Comparison of ENCODE assay signal across 8 cellular contexts in the genomic region with DNA sequence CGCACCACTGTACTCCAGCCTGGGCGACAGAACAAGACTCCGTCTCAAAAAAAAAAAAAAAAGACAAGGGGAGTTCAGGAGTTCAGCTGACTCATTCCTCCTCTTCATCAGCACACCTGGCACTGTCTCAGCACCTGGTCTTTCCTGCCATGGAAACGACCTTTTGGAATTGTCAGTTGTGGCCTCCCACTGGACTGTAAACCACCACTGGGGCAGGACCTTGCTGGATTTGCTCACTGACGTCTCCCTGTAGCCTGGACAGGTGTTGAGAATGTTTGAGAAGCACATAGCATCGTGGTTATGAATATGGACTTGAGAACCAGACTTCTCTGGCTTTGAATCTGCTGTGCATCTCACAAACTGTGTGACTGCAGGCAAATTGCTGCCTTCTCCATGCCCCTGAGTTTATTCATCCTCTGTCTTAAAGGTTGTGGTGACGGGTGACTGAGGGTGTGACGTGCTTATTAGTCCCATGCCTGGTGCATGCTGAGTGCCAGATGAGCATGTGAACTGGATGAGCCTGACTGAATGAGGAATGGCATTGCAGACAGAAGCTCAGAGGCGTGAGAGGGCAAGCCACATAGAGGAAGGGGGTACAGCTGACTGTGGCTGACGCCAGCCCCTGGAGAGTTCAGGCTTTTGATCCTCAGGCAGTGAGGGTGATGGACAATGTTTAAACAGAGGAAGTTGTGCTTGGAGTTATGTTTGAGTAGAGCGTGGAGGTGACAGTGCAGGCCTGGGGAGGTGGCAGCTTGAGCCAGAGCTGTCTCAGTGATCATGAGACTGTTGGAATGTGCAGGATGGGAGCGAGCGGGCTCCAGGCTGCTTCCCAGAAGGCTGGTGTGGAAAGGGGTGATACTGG. TPM values are rescaled to one million over a fixed set of nuclear protein-coding genes. Genes with fewer than 3 reads are reported as not detected.
A peak's percentile ranks its signal among the peaks of the same experiment; 100 is the strongest.
DNase-seq lines count a peak whose midpoint lies in the region; ATAC-seq, FAIRE-seq and TF ChIP-seq lines count a peak whose summit lies in the region.

No MANE protein-coding gene starts in this region.

- H3K9ac ChIP-seq in BLaER1 treated with 17β-estradiol and CSF1 and Interleukin-3, amounts not matched to agents 10 nM and 100 nM, result peak overlapping the region in 9 of 11 experiments; percentile 9 to 63 (median 36); a peak in 13 of 22 replicates
- peak overlapping the region in 1 of 2 donors; percentile 26 for H3K9ac ChIP-seq in mucosa of rectum (ENCODE audit: low read depth in 1 of 2, low read length in 2 of 2)

- no peak for TF ChIP-seq CTCF in bronchial epithelial cell (IDR thresholded peaks at IDR 0.05; ENCODE audit: insufficient read depth, low read length, severe bottlenecking)

- FAIRE-seq in bronchial epithelial cell (lab: Jason Lieb, UNC), result peak; percentile 93

- peaks cover 0 to 59% (median 3%) of the 10 kb centered on the region in 11 experiments; a peak in 13 of 22 replicates for H3K36me3 ChIP-seq in BLaER1 treated with 17β-estradiol and CSF1 and Interleukin-3, amounts not matched to agents 10 nM and 100 nM
- H3K36me3 ChIP-seq in bronchial epithelial cell (ENCODE audit: control insufficient read depth, insufficient read depth, low read length) (peaks cover 1% of the 10 kb centered on the region), mucosa of rectum (ENCODE audit: control insufficient read depth in 2 of 2, insufficient read depth in 2 of 2, low read length in 2 of 2) (peaks cover 0 to 1% of the 10 kb centered on the region in 2 donors)

- no peak overlapping the region for H3K4me3 ChIP-seq in BLaER1 treated with 17β-estradiol and CSF1 and Interleukin-3, amounts not matched to agents 10 nM and 100 nM
- H3K4me3 ChIP-seq in bronchial epithelial cell (ENCODE audit: low read depth, low read length) (no peak overlapping the region), mucosa of rectum (ENCODE audit: low read length in 2 of 2) (no peak overlapping the region)

- H3K9me3 ChIP-seq in BLaER1 treated with 17β-estradiol and CSF1 and Interleukin-3, amounts not matched to agents 10 nM and 100 nM (replicated peaks in 1 of 11), result no peaks in the 10 kb centered on the region
- H3K9me3 ChIP-seq in mucosa of rectum (ENCODE audit: control insufficient read depth in 2 of 2, low read length in 2 of 2), result no peaks in the 10 kb centered on the region

- H3K27ac ChIP-seq in BLaER1 treated with 17β-estradiol and CSF1 and Interleukin-3, amounts not matched to agents 10 nM and 100 nM, result peak overlapping the region in 10 of 11 experiments; percentile 17 to 60 (median 44); a peak in 15 of 22 replicates
- peak overlapping the region; percentile 45 to 53 for H3K27ac ChIP-seq in mucosa of rectum (ENCODE audit: low read depth in 2 of 2, low read length in 2 of 2)

- peaks cover 46 to 100% (median 83%) of the 10 kb centered on the region in 11 experiments; a peak in 21 of 22 replicates for H4K20me1 ChIP-seq in BLaER1 treated with 17β-estradiol and CSF1 and Interleukin-3, amounts not matched to agents 10 nM and 100 nM

- DNase-seq in M059J (ENCODE audit: low read depth) (peak; percentile 57), bronchial epithelial cell (ENCODE audit: low read depth) (peak; percentile 65), hepatic stellate cell (ENCODE audit: low spot score) (no peak), SK-N-DZ (ENCODE audit: low spot score) (no peak), DMS 273 treated with DMSO at 0.1 percent for 48 hours (lab: John Stamatoyannopoulos, UW) (no peak)

- H3K27me3 ChIP-seq in BLaER1 treated with 17β-estradiol and CSF1 and Interleukin-3, amounts not matched to agents 10 nM and 100 nM, result no peaks in the 10 kb centered on the region
- H3K27me3 ChIP-seq in bronchial epithelial cell (ENCODE audit: control insufficient read depth, insufficient read depth, low read length) (no peaks in the 10 kb centered on the region), mucosa of rectum (ENCODE audit: control insufficient read depth in 2 of 2, insufficient read depth in 2 of 2, low read length in 2 of 2) (no peaks in the 10 kb centered on the region)

- peak overlapping the region; percentile 81 to 99 (median 88) for H3K4me2 ChIP-seq in BLaER1 treated with 17β-estradiol and CSF1 and Interleukin-3, amounts not matched to agents 10 nM and 100 nM

- no peak for ATAC-seq in GM21576 (IDR thresholded peaks at IDR 0.05; ENCODE audit: unreplicated experiment)

- peaks cover 78 to 86% (median 81%) of the 10 kb centered on the region in 10 experiments for H3K4me1 ChIP-seq in BLaER1 treated with 17β-estradiol and CSF1 and Interleukin-3, amounts not matched to agents 10 nM and 100 nM
- peaks cover 43 to 47% of the 10 kb centered on the region in 2 donors for H3K4me1 ChIP-seq in mucosa of rectum (ENCODE audit: control insufficient read depth in 2 of 2, insufficient read depth in 2 of 2, low read length in 2 of 2)

RNA-seq across cellular contexts. Expression of gene TOM1, which starts 12.7 kb away (rescaled TPM):
- 17.1 and 21.4 TPM in 2 replicates for total RNA-seq in M059J (2014; rRNA removed; shearing (Covaris generic))
- 22.6 and 28.0 TPM in 2 replicates for total RNA-seq in bronchial epithelial cell
- polyA plus RNA-seq in SK-N-DZ (2014; cell fraction: cytosol; rRNA removed), result 31.1 and 33.7 TPM in 2 replicates
- polyA plus RNA-seq in SK-N-DZ (2014; cell fraction: nucleus; rRNA removed), result 24.1 and 25.1 TPM in 2 replicates

RNA-seq across cellular contexts. Expression of gene HMGXB4, which starts 55.1 kb away (rescaled TPM):
- total RNA-seq in M059J (2014; rRNA removed; shearing (Covaris generic)), result 8.3 and 17.6 TPM in 2 replicates
- 11.6 and 12.8 TPM in 2 replicates for total RNA-seq in bronchial epithelial cell
- 16.0 and 17.4 TPM in 2 replicates for polyA plus RNA-seq in SK-N-DZ (2014; cell fraction: cytosol; rRNA removed)
- 15.0 and 17.7 TPM in 2 replicates for polyA plus RNA-seq in SK-N-DZ (2014; cell fraction: nucleus; rRNA removed)

Comparison
In these comparisons a context has a peak if more than half of its experiments do, and no peak if none do; other contexts are left out.
1. DNase-seq: peak in M059J (single experiment) and bronchial epithelial cell (single experiment); none in hepatic stellate cell (single experiment), SK-N-DZ (single experiment) and DMS 273 treated with DMSO at 0.1 percent for 48 hours (single experiment).